In genomic region chr3:128727059-128727458, GRCh38 we compare ENCODE assay signal across 8 cellular contexts. TPM values are rescaled to one million over a fixed set of nuclear protein-coding genes. Genes with fewer than 3 reads are reported as not detected.
A peak's percentile ranks its signal among the peaks of the same experiment; 100 is the strongest.
DNase-seq lines count a peak whose midpoint lies in the region; ATAC-seq and TF ChIP-seq lines count a peak whose summit lies in the region.

No MANE protein-coding gene starts in this region.

- H3F3A ChIP-seq in SU-DHL-6 (ENCODE audit: insufficient read depth), result peaks cover 3% of the 10 kb centered on the region; the same call in 1 of the 2 replicates

- H3K4me3 ChIP-seq in GM12865 (ENCODE audit: low read depth, low read length) (peak overlapping the region; percentile 92), SU-DHL-6 (ENCODE audit: insufficient read depth, low read length, poor library complexity, severe bottlenecking) (peak overlapping the region; percentile 86), fibroblast of the aortic adventitia (ENCODE audit: low read depth, low read length) (peak overlapping the region; percentile 92), retinal pigment epithelial cell (ENCODE audit: low read length) (peak overlapping the region; percentile 92)

- no peaks in the 10 kb centered on the region for H3K36me3 ChIP-seq in SU-DHL-6 (ENCODE audit: low read length)

- ATAC-seq in HG02885 (IDR thresholded peaks at IDR 0.05; ENCODE audit: poor library complexity, unreplicated experiment) (no peak), HG03097 (IDR thresholded peaks at IDR 0.05; ENCODE audit: low FRiP score, unreplicated experiment) (no peak), GM21737 (IDR thresholded peaks at IDR 0.05; ENCODE audit: unreplicated experiment) (no peak)

- H3K79me2 ChIP-seq in SU-DHL-6 (ENCODE audit: insufficient read depth, low read length), result peaks cover 60% of the 10 kb centered on the region

- peak overlapping the region; percentile 90 for H3K9ac ChIP-seq in SU-DHL-6 (ENCODE audit: low read length)

- H4K20me1 ChIP-seq in SU-DHL-6 (ENCODE audit: low read depth, low read length), result peaks cover 24% of the 10 kb centered on the region

- H3K9me2 ChIP-seq in SU-DHL-6 (replicated peaks; ENCODE audit: insufficient read depth, low read length), result no peaks in the 10 kb centered on the region

- no peaks in the 10 kb centered on the region for H3K9me3 ChIP-seq in SU-DHL-6 (ENCODE audit: insufficient read depth, low read length)

- no peak for DNase-seq in GM12865 (ENCODE audit: low read depth)
- no peak for DNase-seq in fibroblast of the aortic adventitia (ENCODE audit: low read depth)
- DNase-seq in retinal pigment epithelial cell (ENCODE audit: low read depth), result no peak
- DNase-seq in NCI-H524 treated with DMSO at 0.1 percent for 48 hours (lab: John Stamatoyannopoulos, UW), result no peak

- no peaks in the 10 kb centered on the region for H3K27me3 ChIP-seq in SU-DHL-6 (ENCODE audit: low read length)

- H3K27ac ChIP-seq in SU-DHL-6 (ENCODE audit: low read depth, low read length), result no peak overlapping the region

- H3K4me2 ChIP-seq in SU-DHL-6 (ENCODE audit: low read depth, low read length, poor library complexity, severe bottlenecking), result peak overlapping the region; percentile 80

- no peak for TF ChIP-seq CTCF in GM12865 (IDR thresholded peaks at IDR 0.05; ENCODE audit: insufficient read depth, low read depth, low read length, missing control alignments)
- TF ChIP-seq CTCF in SU-DHL-6 (IDR thresholded peaks at IDR 0.05; ENCODE audit: insufficient read depth, low read length, poor library complexity, severe bottlenecking), result no peak
- TF ChIP-seq CTCF in fibroblast of the aortic adventitia (IDR thresholded peaks at IDR 0.05; ENCODE audit: insufficient read depth, low read length), result no peak
- TF ChIP-seq CTCF in retinal pigment epithelial cell (conservative IDR thresholded peaks at IDR 0.05; ENCODE audit: low read depth, low read length), result no peak

- no peak overlapping the region for H2AFZ ChIP-seq in SU-DHL-6 (ENCODE audit: low read depth, low read length, severe bottlenecking)

RNA-seq across cellular contexts. Expression of gene RAB7A, which starts 1.1 kb away (rescaled TPM):
- 96.8 and 166 TPM in 2 replicates for total RNA-seq in fibroblast of the aortic adventitia (ENCODE audit: low replicate concordance)
